In genomic region chr3:12797892-12798558, GRCh38 we compare ENCODE assay signal across 12 cellular contexts. TPM values are rescaled to one million over a fixed set of nuclear protein-coding genes. Genes with fewer than 3 reads are reported as not detected.
DNase-seq lines count a peak whose midpoint lies in the region; TF ChIP-seq lines count a peak whose summit lies in the region.
"Had no signal": no experiment of that assay in that cellular context is flagged by ENCODE, and none has a peak within 500 bp of the region (broad histone marks: within the 10 kb centered on the region; RNA-seq: fewer than 3 reads in every experiment).

No MANE protein-coding gene starts in this region.

- no peak overlapping the region for H3K4me3 ChIP-seq in CD4-positive, alpha-beta memory T cell (ENCODE audit: low read length in 2 of 2)
- H3K4me3 ChIP-seq in esophagus squamous epithelium, result no peak overlapping the region
- no peak overlapping the region for H3K4me3 ChIP-seq in sigmoid colon

- H3K4me3 Mint-ChIP-seq in CD4-positive, alpha-beta memory T cell, result peak overlapping the region in 7 of 8 donors; percentile 36 to 72 (median 56)

- TF ChIP-seq CTCF in esophagus squamous epithelium (IDR thresholded peaks at IDR 0.05) (no peak), sigmoid colon (IDR thresholded peaks at IDR 0.05) (no peak)

- POLR2A ChIA-PET in CD4-positive, alpha-beta memory T cell (lab: Charles Lee; ENCODE audit: partially characterized antibody), result interaction anchor here (3.1 to 5.2 kb wide), 2 partner anchors 12 to 44 kb away, joined by 21 to 25 read pairs; partner anchors contain the start of gene RPL32

- TF ChIP-seq EP300 in Ishikawa (IDR thresholded peaks at IDR 0.05; ENCODE audit: borderline replicate concordance), result no peak
- TF ChIP-seq EP300 in sigmoid colon (IDR thresholded peaks at IDR 0.05), result no peak

- intact Hi-C loops in CD4-positive, alpha-beta memory T cell (cut with micrococcal nuclease), result no loop called here
- intact Hi-C loops in esophagus squamous epithelium (cut with DNase I) (no loop called here), sigmoid colon (cut with DNase I) (loop anchor here (5.0 kb wide), 1 partner anchor 44 kb away; the partner anchor contains the start of gene RPL32)

- peaks cover 2 to 22% (median 11%) of the 10 kb centered on the region in 4 donors for H3K4me1 Mint-ChIP-seq in CD4-positive, alpha-beta memory T cell

- no peak for DNase-seq in CD4-positive, alpha-beta memory T cell
- DNase-seq in esophagus squamous epithelium (lab: John Stamatoyannopoulos, UW) (no peak), sigmoid colon (no peak), NCI-H2227 (lab: John Stamatoyannopoulos, UW; ENCODE audit: unreplicated experiment) (no peak), kidney glomerular epithelial cell (lab: John Stamatoyannopoulos, UW) (no peak), LoVo (ENCODE audit: low spot score) (no peak), NCI-H1092 (lab: John Stamatoyannopoulos, UW) (no peak)
- DNase-seq: activated CD4-positive, alpha-beta T cell treated with anti-CD3 and anti-CD28 coated beads for 1 hour; activated T-cell treated with anti-CD3 and anti-CD28 coated beads, Interleukin-2, amount 50 U/mL, for 1 hour; EL had no signal

- H3K27me3 Mint-ChIP-seq in CD4-positive, alpha-beta memory T cell, result peaks cover 0 to 6% of the 10 kb centered on the region in 2 donors

- no peaks in the 10 kb centered on the region for H3K9me3 ChIP-seq in CD4-positive, alpha-beta memory T cell (ENCODE audit: control insufficient read depth in 1 of 2, low read length in 2 of 2)
- H3K9me3 ChIP-seq in esophagus squamous epithelium (no peaks in the 10 kb centered on the region), sigmoid colon (no peaks in the 10 kb centered on the region)

- TF ChIP-seq RAD21 in Ishikawa (IDR thresholded peaks at IDR 0.05; ENCODE audit: low read depth), result no peak

- no peaks in the 10 kb centered on the region for H3K9me3 Mint-ChIP-seq in CD4-positive, alpha-beta memory T cell

- CTCF ChIA-PET in CD4-positive, alpha-beta memory T cell (lab: Charles Lee; ENCODE audit: partially characterized antibody), result interaction anchor here (2.3 to 6.5 kb wide), 3 partner anchors 11 to 44 kb away, joined by 15 to 55 read pairs (median 16); partner anchors contain the start of gene RPL32

- H3K27ac Mint-ChIP-seq in CD4-positive, alpha-beta memory T cell, result peak overlapping the region in 2 of 7 donors; percentile 49 to 63

- no peak overlapping the region for H3K27ac ChIP-seq in CD4-positive, alpha-beta memory T cell (ENCODE audit: low read depth, low read length)
- H3K27ac ChIP-seq in esophagus squamous epithelium (peak overlapping the region in 3 of 4 donors; percentile 23 to 89 (median 87)), sigmoid colon (peak overlapping the region; percentile 90 to 91 (median 90))
- H3K27ac ChIP-seq: HL-60 had no signal

- no peak for TF ChIP-seq POLR2A in esophagus squamous epithelium (IDR thresholded peaks at IDR 0.05)
- TF ChIP-seq POLR2A in sigmoid colon (IDR thresholded peaks at IDR 0.05), result no peak

- H3K36me3 Mint-ChIP-seq in CD4-positive, alpha-beta memory T cell, result no peaks in the 10 kb centered on the region

- H3K4me1 ChIP-seq in CD4-positive, alpha-beta memory T cell (ENCODE audit: insufficient read depth, low read length), result peaks cover 9% of the 10 kb centered on the region
- H3K4me1 ChIP-seq in esophagus squamous epithelium (peaks cover 0 to 18% (median 8%) of the 10 kb centered on the region in 3 donors), sigmoid colon (peaks cover 0 to 18% (median 15%) of the 10 kb centered on the region in 4 donors)

- no peaks in the 10 kb centered on the region for H3K36me3 ChIP-seq in CD4-positive, alpha-beta memory T cell (ENCODE audit: insufficient read depth, low read length)
- H3K36me3 ChIP-seq in esophagus squamous epithelium (no peaks in the 10 kb centered on the region), sigmoid colon (no peaks in the 10 kb centered on the region)

- H3K27me3 ChIP-seq in CD4-positive, alpha-beta memory T cell (ENCODE audit: insufficient read depth, low read length), result no peaks in the 10 kb centered on the region
- H3K27me3 ChIP-seq in esophagus squamous epithelium (no peaks in the 10 kb centered on the region), sigmoid colon (no peaks in the 10 kb centered on the region)

- WGBS in esophagus squamous epithelium, 2 donors, result 66 to 76% methylated on average over 3 to 8 of the region's 8 CpGs
- WGBS in sigmoid colon, 2 donors, result 59 to 69% methylated on average over 8 of the region's 8 CpGs

TF ChIP-seq in Ishikawa, 13 proteins besides CTCF, POLR2A, EP300 and RAD21:
- TF ChIP-seq EGR1 (IDR thresholded peaks at IDR 0.05) (no peak), ZBTB7A (IDR thresholded peaks at IDR 0.05; ENCODE audit: low read depth) (0 out of 2 replicates have a peak, but pooled peaks have one; percentile 48), CREB1 (IDR thresholded peaks at IDR 0.05; ENCODE audit: low read depth) (no peak)

RNA-seq across cellular contexts. Expression of gene CAND2, which starts 1.5 kb away (rescaled TPM):
- 1 to 10 TPM; 1.9 to 2.2 TPM for total RNA-seq in CD4-positive, alpha-beta memory T cell
- 1 to 10 TPM; 2.2 to 2.3 TPM for polyA plus RNA-seq in CD4-positive, alpha-beta memory T cell
- 1 to 10 TPM in 1 of 4 donors, under 1 TPM in 3; 0.61 to 1.7 (median 0.91) TPM for total RNA-seq in esophagus squamous epithelium
- 10 to 100 TPM; 10.7 to 24.9 (median 14.6) TPM for total RNA-seq in sigmoid colon
- 1 to 10 TPM in 1 of 3 donors, under 1 TPM in 1, not detected in 1; 0.60 to 1.5 TPM for polyA plus RNA-seq in sigmoid colon

RNA-seq across cellular contexts. Expression of gene TMEM40, which starts 39.0 kb away (rescaled TPM):
- total RNA-seq in CD4-positive, alpha-beta memory T cell, result not detected
- not detected for polyA plus RNA-seq in CD4-positive, alpha-beta memory T cell
- total RNA-seq in esophagus squamous epithelium (10 to 100 TPM; 43.9 to 79.1 (median 53.4) TPM), sigmoid colon (not detected)
- polyA plus RNA-seq in sigmoid colon, result under 1 TPM in 2 of 3 donors, not detected in 1; 0.10 to 0.60 TPM

RNA-seq across cellular contexts. Expression of gene RPL32, which starts 43.3 kb away (rescaled TPM):
- 1,000 to 10,000 TPM; 3,446 to 3,480 TPM for total RNA-seq in CD4-positive, alpha-beta memory T cell
- 1,000 to 10,000 TPM; 2,040 to 3,234 TPM for polyA plus RNA-seq in CD4-positive, alpha-beta memory T cell
- total RNA-seq in esophagus squamous epithelium, result 100 to 1,000 TPM; 657 to 937 (median 873) TPM
- total RNA-seq in sigmoid colon, result 1,000 to 10,000 TPM in 2 of 4 donors, 100 to 1,000 TPM in 2; 920 to 2,637 (median 1,036) TPM
- polyA plus RNA-seq in sigmoid colon, result 1,000 to 10,000 TPM; 1,772 to 3,640 (median 2,133) TPM

Comparison
In these comparisons a context has a peak if more than half of its experiments do, and no peak if none do; other contexts are left out.
1. RNA of gene TMEM40, which starts 39.0 kb away (total RNA-seq): 43.9 to 79.1 TPM in esophagus squamous epithelium; not detected in CD4-positive, alpha-beta memory T cell and not detected in sigmoid colon; every median in the first group is over 10 times any median in the second.